Comparison of ENCODE assay signal across 13 cellular contexts in genomic region chr19:19343016-19343362, GRCh38. TPM values are rescaled to one million over a fixed set of nuclear protein-coding genes. Genes with fewer than 3 reads are reported as not detected.
A peak's percentile ranks its signal among the peaks of the same experiment; 100 is the strongest.
DNase-seq lines count a peak whose midpoint lies in the region; ATAC-seq and TF ChIP-seq lines count a peak whose summit lies in the region.
"Had no signal": no experiment of that assay in that cellular context is flagged by ENCODE, and none has a peak within 500 bp of the region (broad histone marks: within the 10 kb centered on the region; RNA-seq: fewer than 3 reads in every experiment).

No MANE protein-coding gene starts in this region.

- intact Hi-C loops in PC-3 (cut with micrococcal nuclease), result no loop called here

- no peak overlapping the region for H2AFZ ChIP-seq in PC-3 (ENCODE audit: low read length)
- H2AFZ ChIP-seq: GM23248 had no signal

- ATAC-seq in stimulated activated naive CD8-positive, alpha-beta T cell treated with anti-CD3 and anti-CD28 coated beads, Interleukin-15, amount 100 ng/mL, for 72 hours, result peak; percentile 14
- no peak for ATAC-seq in stimulated activated naive CD8-positive, alpha-beta T cell treated with anti-CD3 and anti-CD28 coated beads, Interleukin-15, Interleukin-2, amounts not matched to agents 100 U/mL and 50 U/mL, for 24 hours
- ATAC-seq in PC-3 (no peak), GM18519 (IDR thresholded peaks at IDR 0.05; ENCODE audit: low FRiP score, unreplicated experiment) (no peak), GM21526 (IDR thresholded peaks at IDR 0.05; ENCODE audit: low FRiP score, unreplicated experiment) (no peak)

- H3K27me3 Mint-ChIP-seq in stimulated activated naive CD8-positive, alpha-beta T cell treated with anti-CD3 and anti-CD28 coated beads, Interleukin-15, amount 100 ng/mL, for 72 hours, result no peaks in the 10 kb centered on the region
- H3K27me3 Mint-ChIP-seq in endodermal cell (ENCODE audit: insufficient read depth) (no peaks in the 10 kb centered on the region), type B pancreatic cell (no peaks in the 10 kb centered on the region)
- H3K27me3 Mint-ChIP-seq: CD4-positive, CD25-positive, alpha-beta regulatory T cell had no signal

- H3K9ac ChIP-seq in PC-3 (ENCODE audit: low read length), result no peak overlapping the region
- no peak overlapping the region for H3K9ac ChIP-seq in endodermal cell (ENCODE audit: extremely low read depth, low read length, poor library complexity, severe bottlenecking)
- H3K9ac ChIP-seq: GM23248 had no signal

- no peak overlapping the region for H3K27ac ChIP-seq in PC-3 (ENCODE audit: low read length)
- H3K27ac ChIP-seq in endodermal cell (ENCODE audit: low read depth, low read length), result no peak overlapping the region
- H3K27ac ChIP-seq: GM23248, SJCRH30 had no signal

- BruUV-seq in PC-3 (replicated peaks; lab: Mats Ljungman, UMichigan), result no TSS peak

- H3K4me1 ChIP-seq in PC-3 (ENCODE audit: insufficient read depth, low read length) (no peaks in the 10 kb centered on the region), endodermal cell (ENCODE audit: control insufficient read depth, insufficient read depth, low read length) (no peaks in the 10 kb centered on the region)
- H3K4me1 ChIP-seq: Caco-2, SJCRH30 had no signal

- WGBS in endodermal cell (ENCODE audit: insufficient coverage in 1 of 2, insufficient read length in 1 of 2), 2 experiments, result 73 to 84% methylated on average over 4 to 7 of the region's 7 CpGs

- H3K36me3 ChIP-seq in PC-3 (ENCODE audit: low read depth, low read length) (peaks cover 37% of the 10 kb centered on the region; the same call in 1 of the 2 replicates), endodermal cell (ENCODE audit: control insufficient read depth, insufficient read depth, low read length) (peaks cover 54% of the 10 kb centered on the region)

- TF ChIP-seq CTCF in PC-3 (conservative IDR thresholded peaks at IDR 0.05; ENCODE audit: low read depth, low read length), result peak; percentile 23; the same call in 1 of the 2 replicates
- TF ChIP-seq CTCF in endodermal cell (conservative IDR thresholded peaks at IDR 0.05), result no peak
- peak; percentile 48 for TF ChIP-seq CTCF in type B pancreatic cell (conservative IDR thresholded peaks at IDR 0.05)

- H4K20me1 ChIP-seq in PC-3 (ENCODE audit: low read length), result no peaks in the 10 kb centered on the region

- POLR2A ChIA-PET in PC-3 (lab: Charles Lee; ENCODE audit: unreplicated experiment), result no interaction called here

- DNase-seq in stimulated activated naive CD8-positive, alpha-beta T cell treated with anti-CD3 and anti-CD28 coated beads, Interleukin-15, amount 100 ng/mL, for 72 hours, result no peak
- no peak for DNase-seq in stimulated activated naive CD8-positive, alpha-beta T cell treated with anti-CD3 and anti-CD28 coated beads, Interleukin-15, Interleukin-2, amounts not matched to agents 100 U/mL and 50 U/mL, for 24 hours
- DNase-seq in PC-3, result no peak
- no peak for DNase-seq in endodermal cell
- no peak for DNase-seq in type B pancreatic cell (ENCODE audit: extremely low spot score, unreplicated experiment)
- no peak for DNase-seq in cerebellar nuclear complex (lab: John Stamatoyannopoulos, UW)
- DNase-seq: CD4-positive, CD25-positive, alpha-beta regulatory T cell; NCI-H345; SJCRH30 had no signal

- CTCF ChIA-PET in PC-3 (lab: Charles Lee), result no interaction called here

- H3K27ac Mint-ChIP-seq in stimulated activated naive CD8-positive, alpha-beta T cell treated with anti-CD3 and anti-CD28 coated beads, Interleukin-15, amount 100 ng/mL, for 72 hours, result no peak overlapping the region
- H3K27ac Mint-ChIP-seq in endodermal cell, result peak overlapping the region; percentile 26
- peak overlapping the region; percentile 31 for H3K27ac Mint-ChIP-seq in type B pancreatic cell
- H3K27ac Mint-ChIP-seq: CD4-positive, CD25-positive, alpha-beta regulatory T cell had no signal

- no peaks in the 10 kb centered on the region for H3K79me2 ChIP-seq in PC-3 (ENCODE audit: low read length)

- H3K4me3 Mint-ChIP-seq in stimulated activated naive CD8-positive, alpha-beta T cell treated with anti-CD3 and anti-CD28 coated beads, Interleukin-15, amount 100 ng/mL, for 72 hours, result no peak overlapping the region
- H3K4me3 Mint-ChIP-seq in endodermal cell (no peak overlapping the region), type B pancreatic cell (no peak overlapping the region)
- H3K4me3 Mint-ChIP-seq: CD4-positive, CD25-positive, alpha-beta regulatory T cell had no signal

- no peaks in the 10 kb centered on the region for H3K9me3 Mint-ChIP-seq in stimulated activated naive CD8-positive, alpha-beta T cell treated with anti-CD3 and anti-CD28 coated beads, Interleukin-15, amount 100 ng/mL, for 72 hours
- H3K9me3 Mint-ChIP-seq in endodermal cell, result no peaks in the 10 kb centered on the region
- H3K9me3 Mint-ChIP-seq in type B pancreatic cell, result no peaks in the 10 kb centered on the region
- H3K9me3 Mint-ChIP-seq: CD4-positive, CD25-positive, alpha-beta regulatory T cell had no signal

- no peaks in the 10 kb centered on the region for H3K9me2 ChIP-seq in PC-3 (replicated peaks; ENCODE audit: low read length)

- H3K9me3 ChIP-seq in PC-3 (ENCODE audit: low read length) (no peaks in the 10 kb centered on the region), endodermal cell (ENCODE audit: control insufficient read depth, low read length) (no peaks in the 10 kb centered on the region)
- H3K9me3 ChIP-seq: Caco-2, SJCRH30 had no signal

- H3K36me3 Mint-ChIP-seq in endodermal cell (ENCODE audit: low read depth), result peaks cover 50% of the 10 kb centered on the region
- peaks cover 10% of the 10 kb centered on the region for H3K36me3 Mint-ChIP-seq in type B pancreatic cell

- H3K4me3 ChIP-seq in PC-3 (ENCODE audit: low read length) (no peak overlapping the region), endodermal cell (ENCODE audit: low read length) (no peak overlapping the region)
- H3K4me3 ChIP-seq: GM23248, SJCRH30 had no signal

- no peaks in the 10 kb centered on the region for H3K4me1 Mint-ChIP-seq in stimulated activated naive CD8-positive, alpha-beta T cell treated with anti-CD3 and anti-CD28 coated beads, Interleukin-15, amount 100 ng/mL, for 72 hours
- H3K4me1 Mint-ChIP-seq in endodermal cell (no peaks in the 10 kb centered on the region), type B pancreatic cell (ENCODE audit: unreplicated experiment) (no peaks in the 10 kb centered on the region)
- H3K4me1 Mint-ChIP-seq: CD4-positive, CD25-positive, alpha-beta regulatory T cell had no signal

- H3K4me2 ChIP-seq in PC-3 (ENCODE audit: low read length), result no peak overlapping the region

- H3K27me3 ChIP-seq in PC-3 (ENCODE audit: low read length) (no peaks in the 10 kb centered on the region), endodermal cell (ENCODE audit: control insufficient read depth, insufficient read depth, low read length, poor library complexity, severe bottlenecking) (no peaks in the 10 kb centered on the region)
- H3K27me3 ChIP-seq: SJCRH30 had no signal

- no peaks in the 10 kb centered on the region for H3F3A ChIP-seq in PC-3 (ENCODE audit: low read length, unreplicated experiment)

RNA-seq across cellular contexts. Expression of gene MAU2, which starts 22.4 kb away (rescaled TPM):
- total RNA-seq in PC-3 (2014; rRNA removed) (32.6 and 44.2 TPM in 2 replicates), endodermal cell (10 to 100 TPM; 64.1 to 64.3 TPM), type B pancreatic cell (ENCODE audit: low replicate concordance) (68.6 and 83.3 TPM in 2 replicates)
- polyA plus RNA-seq in endodermal cell (2013, experiment 1 of 2), result 44.2 TPM
- 32.0 TPM for polyA plus RNA-seq in endodermal cell (2013, experiment 2 of 2)

RNA-seq across cellular contexts. Expression of gene SUGP1, which starts 22.7 kb away (rescaled TPM):
- 42.1 and 44.0 TPM in 2 replicates for total RNA-seq in PC-3 (2014; rRNA removed)
- 10 to 100 TPM; 72.2 to 75.5 TPM for total RNA-seq in endodermal cell
- 62.9 TPM for polyA plus RNA-seq in endodermal cell (2013, experiment 1 of 2)
- 57.0 TPM for polyA plus RNA-seq in endodermal cell (2013, experiment 2 of 2)
- 60.8 and 86.8 TPM in 2 replicates for total RNA-seq in type B pancreatic cell (ENCODE audit: low replicate concordance)

Comparison
In these comparisons a context has a peak if more than half of its experiments do, and no peak if none do; other contexts are left out.
1. H3K27ac Mint-ChIP-seq: peak in endodermal cell (single experiment) and type B pancreatic cell (single experiment); none in stimulated activated naive CD8-positive, alpha-beta T cell treated with anti-CD3 and anti-CD28 coated beads, Interleukin-15, amount 100 ng/mL, for 72 hours (0 of 2).